Comparison of ENCODE assay signal across 22 cellular contexts in genomic region chr1:18010945-18011344, GRCh38.
"Had no signal": no experiment of that assay in that cellular context is flagged by ENCODE, and none has a peak within 500 bp of the region (broad histone marks: within the 10 kb centered on the region; RNA-seq: fewer than 3 reads in every experiment).

No MANE protein-coding gene starts in this region.

- H3K27me3 ChIP-seq: upper lobe of left lung had no signal

- H3K4me3 ChIP-seq: esophagus squamous epithelium, lung, sigmoid colon, spleen, thoracic aorta, upper lobe of left lung had no signal

- DNase-seq: activated CD4-positive, alpha-beta T cell treated with anti-CD3 and anti-CD28 coated beads, Interleukin-2, amount 10 ng/mL, durations not matched to agents 24 days and 14 days; activated CD8-positive, alpha-beta T cell treated with anti-CD3 and anti-CD28 coated beads for 36 hours; activated naive CD4-positive, alpha-beta T cell; activated naive CD8-positive, alpha-beta T cell treated with anti-CD3 and anti-CD28 coated beads, Interleukin-2, amount 10 ng/mL, durations not matched to agents 7 days and 5 days; activated T-cell treated with anti-CD3 and anti-CD28 coated beads, Interleukin-2, amount 50 U/mL, for 1 hour; anterior cingulate cortex; dermis blood vessel endothelial cell; effector memory CD4-positive, alpha-beta T cell; esophagus squamous epithelium; sigmoid colon; spleen; stimulated activated CD4-positive, alpha-beta T cell treated with anti-CD3 and anti-CD28 coated beads, Interleukin-4, amount 100 ng/mL, for 4 hours; T1000; upper lobe of left lung had no signal

- H3K27me3 Mint-ChIP-seq: activated CD4-positive, alpha-beta T cell treated with anti-CD3 and anti-CD28 coated beads, Interleukin-2, amount 10 ng/mL, durations not matched to agents 24 days and 14 days had no signal

- H2AFZ ChIP-seq: parathyroid adenoma had no signal

- H3K27ac ChIP-seq: esophagus squamous epithelium, parathyroid adenoma, sigmoid colon, spleen, thoracic aorta, upper lobe of left lung had no signal

- H3K4me1 Mint-ChIP-seq: activated CD4-positive, alpha-beta T cell treated with anti-CD3 and anti-CD28 coated beads, Interleukin-2, amount 10 ng/mL, durations not matched to agents 24 days and 14 days; activated naive CD8-positive, alpha-beta T cell treated with anti-CD3 and anti-CD28 coated beads, Interleukin-2, amount 10 ng/mL, durations not matched to agents 7 days and 5 days; activated T-helper 17 cell treated with anti-CD3 and anti-CD28 coated beads, Interleukin-2, amount 50 U/mL, for 72 hours; mesothelial cell of epicardium; stimulated activated memory B cell treated with anti-CD40 and anti-IgM and Interleukin-4, amounts not matched to agents 10 μg/mL and 1 μg/mL and 100 μg/mL, for 72 hours had no signal

- H3K4me1 ChIP-seq: esophagus squamous epithelium, parathyroid adenoma, sigmoid colon, spleen, upper lobe of left lung had no signal

- H3K9ac ChIP-seq: parathyroid adenoma had no signal

- H3K36me3 Mint-ChIP-seq: activated naive CD8-positive, alpha-beta T cell treated with anti-CD3 and anti-CD28 coated beads, Interleukin-2, amount 10 ng/mL, durations not matched to agents 7 days and 5 days; mesothelial cell of epicardium; natural killer cell treated with Interleukin-12 subunit alpha and Interleukin-12 subunit beta and Interleukin-15 and Interleukin-18, amount 100 ng/mL, for 72 hours; stimulated activated memory B cell treated with anti-CD40 and anti-IgM and Interleukin-4, amounts not matched to agents 10 μg/mL and 1 μg/mL and 100 μg/mL, for 72 hours had no signal

- H3K9me3 ChIP-seq: esophagus squamous epithelium, sigmoid colon, thoracic aorta, upper lobe of left lung had no signal

- H3K36me3 ChIP-seq: esophagus squamous epithelium, sigmoid colon, spleen, thoracic aorta, upper lobe of left lung had no signal

- H3K79me2 ChIP-seq: parathyroid adenoma had no signal

- H3K27ac Mint-ChIP-seq: activated CD4-positive, alpha-beta T cell treated with anti-CD3 and anti-CD28 coated beads, Interleukin-2, amount 10 ng/mL, durations not matched to agents 24 days and 14 days; activated CD8-positive, alpha-beta T cell treated with anti-CD3 and anti-CD28 coated beads for 36 hours; activated naive CD8-positive, alpha-beta T cell treated with anti-CD3 and anti-CD28 coated beads, Interleukin-2, amount 10 ng/mL, durations not matched to agents 7 days and 5 days; activated T-helper 17 cell treated with anti-CD3 and anti-CD28 coated beads, Interleukin-2, amount 50 U/mL, for 72 hours; mesothelial cell of epicardium; natural killer cell treated with Interleukin-12 subunit alpha and Interleukin-12 subunit beta and Interleukin-15 and Interleukin-18, amount 100 ng/mL, for 72 hours; stimulated activated memory B cell treated with anti-CD40 and anti-IgM and Interleukin-4, amounts not matched to agents 10 μg/mL and 1 μg/mL and 100 μg/mL, for 72 hours had no signal

- FAIRE-seq: endothelial cell of umbilical vein had no signal

- H3K4me3 Mint-ChIP-seq: activated CD4-positive, alpha-beta T cell treated with anti-CD3 and anti-CD28 coated beads, Interleukin-2, amount 10 ng/mL, durations not matched to agents 24 days and 14 days; activated CD8-positive, alpha-beta T cell treated with anti-CD3 and anti-CD28 coated beads for 36 hours; activated naive CD8-positive, alpha-beta T cell treated with anti-CD3 and anti-CD28 coated beads, Interleukin-2, amount 10 ng/mL, durations not matched to agents 7 days and 5 days; activated T-helper 17 cell treated with anti-CD3 and anti-CD28 coated beads, Interleukin-2, amount 50 U/mL, for 72 hours; mesothelial cell of epicardium; natural killer cell treated with Interleukin-12 subunit alpha and Interleukin-12 subunit beta and Interleukin-15 and Interleukin-18, amount 100 ng/mL, for 72 hours; stimulated activated memory B cell treated with anti-CD40 and anti-IgM and Interleukin-4, amounts not matched to agents 10 μg/mL and 1 μg/mL and 100 μg/mL, for 72 hours had no signal

- H3K9me3 Mint-ChIP-seq: activated CD4-positive, alpha-beta T cell treated with anti-CD3 and anti-CD28 coated beads, Interleukin-2, amount 10 ng/mL, durations not matched to agents 24 days and 14 days; activated CD8-positive, alpha-beta T cell treated with anti-CD3 and anti-CD28 coated beads for 36 hours; activated naive CD8-positive, alpha-beta T cell treated with anti-CD3 and anti-CD28 coated beads, Interleukin-2, amount 10 ng/mL, durations not matched to agents 7 days and 5 days; activated T-helper 17 cell treated with anti-CD3 and anti-CD28 coated beads, Interleukin-2, amount 50 U/mL, for 72 hours; mesothelial cell of epicardium; natural killer cell treated with Interleukin-12 subunit alpha and Interleukin-12 subunit beta and Interleukin-15 and Interleukin-18, amount 100 ng/mL, for 72 hours; stimulated activated memory B cell treated with anti-CD40 and anti-IgM and Interleukin-4, amounts not matched to agents 10 μg/mL and 1 μg/mL and 100 μg/mL, for 72 hours had no signal

- ATAC-seq: activated CD8-positive, alpha-beta T cell treated with anti-CD3 and anti-CD28 coated beads for 36 hours; activated T-helper 17 cell treated with anti-CD3 and anti-CD28 coated beads, Interleukin-2, amount 50 U/mL, for 72 hours; natural killer cell treated with Interleukin-12 subunit alpha and Interleukin-12 subunit beta and Interleukin-15 and Interleukin-18, amount 100 ng/mL, for 72 hours; stimulated activated memory B cell treated with anti-CD40 and anti-IgM and Interleukin-4, amounts not matched to agents 10 μg/mL and 1 μg/mL and 100 μg/mL, for 72 hours had no signal
